ENCODE assay signal across 36 cellular contexts in the genomic region with DNA sequence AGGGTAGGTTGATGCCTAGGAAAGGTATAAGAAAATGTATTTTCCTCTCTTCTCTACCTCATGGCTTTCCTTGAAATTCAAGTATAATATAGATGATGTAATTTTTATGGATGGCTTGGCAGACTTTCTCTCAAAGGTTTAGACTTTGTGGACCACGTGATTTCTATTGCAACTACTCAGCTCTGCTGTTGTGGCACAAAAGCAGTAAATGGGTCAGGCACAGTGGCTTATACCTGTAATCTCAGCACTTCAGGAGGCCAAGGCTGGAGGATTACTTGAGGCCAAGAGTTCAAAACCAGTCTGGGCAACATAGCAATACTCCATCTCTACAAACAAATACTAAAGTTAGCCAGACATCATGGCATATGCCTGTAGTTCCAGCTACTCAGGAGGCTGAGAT.
"Had no signal": no experiment of that assay in that cellular context is flagged by ENCODE, and none has a peak within 500 bp of the region (broad histone marks: within the 10 kb centered on the region; RNA-seq: fewer than 3 reads in every experiment).

No MANE protein-coding gene starts in this region.

- H3K9me3 ChIP-seq: adrenal gland, body of pancreas had no signal

- H3K27me3 ChIP-seq: adrenal gland, body of pancreas, brain microvascular endothelial cell, cardiac muscle cell had no signal

- H3K27ac ChIP-seq: adrenal gland, body of pancreas, brain microvascular endothelial cell, cardiac muscle cell, VCaP had no signal

- H3K4me3 ChIP-seq: adrenal gland, body of pancreas, cardiac muscle cell had no signal

- DNase-seq: activated B cell treated with CpG ODN at 0.5 μM for 24 hours; activated CD4-positive, alpha-beta memory T cell treated with anti-CD3 and anti-CD28 coated beads for 36 hours; activated CD4-positive, alpha-beta T cell treated with anti-CD3 and anti-CD28 coated beads for 4 hours; activated CD4-positive, alpha-beta T cell treated with anti-CD3 and anti-CD28 coated beads, Interleukin-2, amount 10 ng/mL, durations not matched to agents 24 days and 14 days; activated CD4-positive, alpha-beta T cell treated with anti-CD3 and anti-CD28 coated beads, Interleukin-2, amount 50 U/mL, for 1 hour; activated CD4-positive, alpha-beta T cell treated with anti-CD3 and anti-CD28 coated beads, Interleukin-2, amount 50 U/mL, for 4 hours; activated CD4-positive, CD25-positive, alpha-beta regulatory T cell treated with anti-CD3 and anti-CD28 coated beads, Interleukin-2, amount 50 U/mL, for 72 hours; activated CD8-positive, alpha-beta memory T cell treated with anti-CD3 and anti-CD28 coated beads, Interleukin-2, amount 50 U/mL, for 4 hours; activated CD8-positive, alpha-beta T cell treated with anti-CD3 and anti-CD28 coated beads for 36 hours; activated effector memory CD4-positive, alpha-beta T cell treated with anti-CD3 and anti-CD28 coated beads, Interleukin-2, amount 50 U/mL, for 16 hours; activated gamma-delta T cell treated with Interleukin-2 at 50 U/mL for 16 hours; activated naive CD4-positive, alpha-beta T cell; activated naive CD4-positive, alpha-beta T cell treated with anti-CD3 and anti-CD28 coated beads for 36 hours; activated naive CD4-positive, alpha-beta T cell treated with anti-CD3 and anti-CD28 coated beads, Interleukin-2, amount 50 U/mL, for 16 hours; activated naive CD8-positive, alpha-beta T cell treated with anti-CD3 and anti-CD28 coated beads for 36 hours; activated T-cell treated with anti-CD3 and anti-CD28 coated beads for 4 hours; activated T-cell treated with anti-CD3 and anti-CD28 coated beads, Interleukin-2, amount 50 U/mL, for 1 hour; activated T-cell treated with anti-CD3 and anti-CD28 coated beads, Interleukin-2, amount 50 U/mL, for 4 hours; activated T-cell treated with anti-CD3 and anti-CD28 coated beads, Interleukin-2, amount 50 U/mL, for 72 hours; adrenal gland; amniotic stem cell; aorta; body of pancreas; brain microvascular endothelial cell; caudate nucleus; cerebellar nuclear complex; T-helper 1 cell; T-helper 2 cell; T-helper 9 cell had no signal

- ATAC-seq: activated CD8-positive, alpha-beta T cell treated with anti-CD3 and anti-CD28 coated beads for 36 hours; activated naive CD4-positive, alpha-beta T cell treated with anti-CD3 and anti-CD28 coated beads, Interleukin-2, amount 50 U/mL, for 72 hours; activated T-cell treated with anti-CD3 and anti-CD28 coated beads, Interleukin-2, amount 50 U/mL, for 4 hours; activated T-cell treated with anti-CD3 and anti-CD28 coated beads, Interleukin-2, amount 50 U/mL, for 72 hours; activated T-helper 17 cell treated with anti-CD3 and anti-CD28 coated beads, Interleukin-2, amount 50 U/mL, for 72 hours; body of pancreas had no signal

- FAIRE-seq: astrocyte, bronchial epithelial cell, TTC549 had no signal

- H3K4me1 ChIP-seq: adrenal gland, body of pancreas had no signal
